In genomic region chr11:77886401-77886800, GRCh38 we compare ENCODE assay signal across 21 cellular contexts.
"Had no signal": no experiment of that assay in that cellular context is flagged by ENCODE, and none has a peak within 500 bp of the region (broad histone marks: within the 10 kb centered on the region; RNA-seq: fewer than 3 reads in every experiment).

No MANE protein-coding gene starts in this region.

- DNase-seq: central memory CD4-positive, alpha-beta T cell; cortex of kidney; effector memory CD4-positive, alpha-beta T cell; glutamatergic neuron; left cardiac atrium; mucosa of descending colon; naive thymus-derived CD8-positive, alpha-beta T cell; nucleus accumbens; ovary; sigmoid colon; stimulated activated CD4-positive, alpha-beta T cell treated with anti-CD3 and anti-CD28 coated beads, Interleukin-2, amount 100 ng/mL, for 48 hours; stimulated activated naive CD4-positive, alpha-beta T cell treated with Interleukin-2 at 50 U/mL for 16 hours; trophoblast cell had no signal

- H3K4me1 ChIP-seq: gastroesophageal sphincter, right atrium auricular region, sigmoid colon had no signal

- ATAC-seq: gastroesophageal sphincter; left cardiac atrium; mucosa of descending colon; naive thymus-derived CD8-positive, alpha-beta T cell had no signal

- H3K4me3 ChIP-seq: esophagus muscularis mucosa, gastroesophageal sphincter, mucosa of descending colon, ovary, right atrium auricular region, sigmoid colon, skin epidermis had no signal

- FAIRE-seq: endometrium, keratinocyte, urothelium cell line had no signal

- H3K27ac ChIP-seq: epithelial cell of prostate, esophagus muscularis mucosa, gastroesophageal sphincter, ovary, right atrium auricular region, sigmoid colon, skin epidermis had no signal

- H3K27me3 ChIP-seq: esophagus muscularis mucosa, gastroesophageal sphincter, ovary, right atrium auricular region, sigmoid colon had no signal

- H3K36me3 ChIP-seq: ovary had no signal

- H3K9me3 ChIP-seq: esophagus muscularis mucosa, gastroesophageal sphincter, mucosa of descending colon, ovary, right atrium auricular region, sigmoid colon had no signal
